ENCODE assay signal across 29 cellular contexts in the genomic region with DNA sequence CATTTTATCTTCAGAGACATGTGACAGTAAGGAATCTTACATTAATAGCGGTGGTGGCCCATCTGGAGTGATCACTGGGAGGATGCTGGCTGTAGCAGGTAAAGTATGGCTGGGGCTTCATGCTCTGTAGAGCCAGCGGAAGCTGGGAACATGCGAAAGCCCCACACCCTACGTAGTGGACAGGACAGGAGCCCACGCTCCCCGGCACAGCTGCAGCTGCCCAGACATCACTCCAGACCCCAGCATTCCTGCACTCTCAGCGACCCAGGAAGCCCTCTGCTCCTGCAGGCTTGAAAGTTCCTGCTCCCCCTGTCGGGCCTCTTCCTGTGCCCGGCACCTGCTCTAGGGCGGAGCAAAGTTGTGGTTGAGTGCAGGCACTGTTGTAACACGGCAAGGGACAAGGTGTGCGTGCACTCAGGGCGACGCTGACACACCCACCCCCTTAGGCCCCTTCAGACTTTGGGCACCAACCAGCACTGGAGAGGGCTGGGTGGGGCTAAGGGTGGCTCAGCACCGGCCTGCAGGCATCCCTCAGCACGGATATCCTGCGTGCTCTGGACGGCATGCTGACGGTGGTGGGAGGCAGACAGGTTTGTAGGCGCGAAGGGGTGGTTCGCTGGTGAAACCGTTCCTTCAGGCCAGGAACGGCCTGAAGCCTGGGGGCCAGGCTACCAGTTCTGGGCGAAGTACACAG.
"Had no signal": no experiment of that assay in that cellular context is flagged by ENCODE, and none has a peak within 500 bp of the region (broad histone marks: within the 10 kb centered on the region; RNA-seq: fewer than 3 reads in every experiment).

No MANE protein-coding gene starts in this region.

- ATAC-seq: activated naive CD4-positive, alpha-beta T cell treated with anti-CD3 and anti-CD28 coated beads, Interleukin-2, amount 50 U/mL, for 72 hours; activated naive CD8-positive, alpha-beta T cell treated with anti-CD3 and anti-CD28 coated beads, Interleukin-2, amount 50 U/mL, for 24 hours; activated T-cell treated with anti-CD3 and anti-CD28 coated beads, Interleukin-2, amount 50 U/mL, for 4 hours; Right ventricle myocardium inferior; T-cell had no signal

- H3K36me3 ChIP-seq: brain microvascular endothelial cell, cardiac muscle cell, MG63 had no signal

- DNase-seq: activated CD4-positive, alpha-beta memory T cell treated with anti-CD3 and anti-CD28 coated beads for 36 hours; activated CD4-positive, alpha-beta T cell treated with anti-CD3 and anti-CD28 coated beads, Interleukin-2, amount 10 ng/mL, durations not matched to agents 7 days and 5 days; activated CD4-positive, CD25-positive, alpha-beta regulatory T cell; activated CD8-positive, alpha-beta memory T cell treated with anti-CD3 and anti-CD28 coated beads for 24 hours; activated effector memory CD4-positive, alpha-beta T cell treated with anti-CD3 and anti-CD28 coated beads, Interleukin-2, amount 50 U/mL, for 16 hours; activated naive CD4-positive, alpha-beta T cell treated with Interleukin-2 at 50 U/mL for 16 hours; activated naive CD8-positive, alpha-beta T cell treated with anti-CD3 and anti-CD28 coated beads, Interleukin-2, amount 50 U/mL, for 24 hours; activated T-cell treated with anti-CD3 and anti-CD28 coated beads, Interleukin-2, amount 50 U/mL, for 4 hours; amniotic stem cell; brain microvascular endothelial cell; cerebellar nuclear complex; MG63; MV-4-11; NCI-H1092 treated with DMSO at 0.1 percent for 48 hours; NCI-H1417 treated with DMSO at 0.1 percent for 48 hours; NCI-H1694; NCI-H2029 treated with DMSO at 0.1 percent for 48 hours; NCI-H510A treated with DMSO at 0.1 percent for 48 hours; T-cell; T-helper 2 cell; T1000 had no signal

- H3K9me3 ChIP-seq: MG63 had no signal

- H3K4me3 ChIP-seq: cardiac muscle cell, MG63, PC-9, SK-N-MC had no signal

- FAIRE-seq: astrocyte, TTC549 had no signal

- H3K9ac ChIP-seq: KMS-11 had no signal

- H3K27me3 ChIP-seq: brain microvascular endothelial cell, cardiac muscle cell, MG63 had no signal

- H3K27ac ChIP-seq: brain microvascular endothelial cell, cardiac muscle cell, KMS-11, PC-9, SK-N-MC had no signal
